Comparison of ENCODE assay signal across 17 cellular contexts in genomic region chr5:5353681-5354080, GRCh38.
DNase-seq lines count a peak whose midpoint lies in the region; ATAC-seq lines count a peak whose summit lies in the region.
"Had no signal": no experiment of that assay in that cellular context is flagged by ENCODE, and none has a peak within 500 bp of the region (broad histone marks: within the 10 kb centered on the region; RNA-seq: fewer than 3 reads in every experiment).

No MANE protein-coding gene starts in this region.

- DNase-seq in H7 (peak; percentile 78), NCI-H1417 treated with DMSO at 0.1 percent for 48 hours (lab: John Stamatoyannopoulos, UW) (peak; percentile 5), SHP77 treated with DMSO at 0.1 percent for 48 hours (lab: John Stamatoyannopoulos, UW) (peak; percentile 19), left kidney (ENCODE audit: low read depth, low spot score) (peak; percentile 47), activated gamma-delta T cell treated with Interleukin-2 at 50 U/mL for 16 hours (no peak)
- DNase-seq: BE2C; CD4-positive, alpha-beta memory T cell; GM23248; MV-4-11; NCI-H1694 treated with DMSO at 0.1 percent for 48 hours; NCI-H2171; NCI-H524 treated with DMSO at 0.1 percent for 48 hours; PC-9; T-cell had no signal

- no peaks in the 10 kb centered on the region for H3K36me3 ChIP-seq in H7 (replicated peaks; ENCODE audit: control insufficient read depth, insufficient read depth, low read length)
- H3K36me3 ChIP-seq: BE2C had no signal

- H3K4me3 ChIP-seq in H7 (ENCODE audit: insufficient read depth, low read depth, low read length): no peak overlapping the region
- H3K4me3 ChIP-seq: GM23248, PC-9, SK-N-MC had no signal

- no peaks in the 10 kb centered on the region for H3K27me3 ChIP-seq in H7 (ENCODE audit: control insufficient read depth, insufficient read depth, low read length)
- H3K27me3 ChIP-seq: BE2C had no signal

- ATAC-seq in GM18502 (IDR thresholded peaks at IDR 0.05; ENCODE audit: poor library complexity, unreplicated experiment): no peak
- ATAC-seq in HG02938 (IDR thresholded peaks at IDR 0.05; ENCODE audit: unreplicated experiment): no peak
- ATAC-seq: T-cell had no signal
